In the genomic region with DNA sequence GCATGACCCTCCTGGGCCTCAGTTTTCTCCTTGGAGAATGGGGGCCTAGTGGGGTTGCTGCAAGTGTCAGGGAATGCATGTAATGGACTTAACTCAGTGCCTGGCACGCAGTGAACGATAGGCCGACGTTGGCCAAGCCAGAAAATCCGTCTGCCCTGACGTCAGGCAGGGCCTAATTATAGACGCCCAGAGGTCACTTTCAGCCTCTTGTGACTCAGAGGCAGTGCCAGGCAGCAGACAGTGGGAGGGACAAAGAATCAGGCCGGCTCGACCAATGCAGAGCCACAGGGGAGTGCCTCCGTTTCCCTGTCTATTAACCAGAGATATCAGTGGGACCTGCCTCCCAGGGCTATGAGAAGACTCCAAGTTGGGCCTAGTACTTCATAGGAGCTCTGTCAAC, we compare ENCODE assay signal across 9 cellular contexts.
A peak's percentile ranks its signal among the peaks of the same experiment; 100 is the strongest.
DNase-seq lines count a peak whose midpoint lies in the region; ATAC-seq and TF ChIP-seq lines count a peak whose summit lies in the region.
"Had no signal": no experiment of that assay in that cellular context is flagged by ENCODE, and none has a peak within 500 bp of the region (broad histone marks: within the 10 kb centered on the region; RNA-seq: fewer than 3 reads in every experiment).

No MANE protein-coding gene starts in this region.

- no peak for TF ChIP-seq CTCF in SK-N-SH (IDR thresholded peaks at IDR 0.05)
- TF ChIP-seq CTCF in gastroesophageal sphincter (IDR thresholded peaks at IDR 0.05) = no peak
- TF ChIP-seq CTCF in osteoblast (IDR thresholded peaks at IDR 0.05; ENCODE audit: extremely low read depth, low read depth, low read length) = no peak

- H3K9me3 ChIP-seq in SK-N-SH (no peaks in the 10 kb centered on the region; the same call in 1 of the 2 replicates), gastroesophageal sphincter (no peaks in the 10 kb centered on the region), osteoblast (ENCODE audit: low read depth, low read length) (peaks cover 5% of the 10 kb centered on the region)

- H3F3A ChIP-seq in SK-N-SH (replicated peaks; ENCODE audit: insufficient read depth) = no peaks in the 10 kb centered on the region

- no peaks in the 10 kb centered on the region for H3K9me2 ChIP-seq in SK-N-SH

- peak; percentile 95 for ATAC-seq in gastroesophageal sphincter
- ATAC-seq in GM19467 (IDR thresholded peaks at IDR 0.05; ENCODE audit: unreplicated experiment) = no peak

- no peak overlapping the region for H3K27ac ChIP-seq in SK-N-SH (ENCODE audit: low read depth in 2 of 2, low read length in 1 of 2)
- peak overlapping the region; percentile 63 to 83 (median 73) for H3K27ac ChIP-seq in gastroesophageal sphincter
- peak overlapping the region; percentile 39 for H3K27ac ChIP-seq in osteoblast (ENCODE audit: low read depth, low read length)

- H3K27me3 ChIP-seq in SK-N-SH (ENCODE audit: insufficient read depth) (no peaks in the 10 kb centered on the region), gastroesophageal sphincter (no peaks in the 10 kb centered on the region), osteoblast (ENCODE audit: insufficient read depth, low read length) (peaks cover 7% of the 10 kb centered on the region)

- H4K20me1 ChIP-seq in SK-N-SH (ENCODE audit: insufficient read depth) (no peaks in the 10 kb centered on the region), osteoblast (ENCODE audit: insufficient read depth, low read length) (no peaks in the 10 kb centered on the region)

- H3K9ac ChIP-seq in SK-N-SH = no peak overlapping the region

- H3K79me2 ChIP-seq in SK-N-SH (ENCODE audit: insufficient read depth) (no peaks in the 10 kb centered on the region), osteoblast (ENCODE audit: insufficient read depth, low read length) (no peaks in the 10 kb centered on the region)

- WGBS in SK-N-SH (ENCODE audit: low lambda C conversion rate) = 21% methylated on average over 8 of the region's 10 CpGs
- WGBS in gastroesophageal sphincter (ENCODE audit: low coverage in 1 of 2), 2 donors = 67% methylated on average over 1 of the region's 10 CpGs; no CpG with 5 or more reads in 1 of the 2 donors

- no peak for TF ChIP-seq EP300 in SK-N-SH (IDR thresholded peaks at IDR 0.05; ENCODE audit: borderline replicate concordance in 1 of 2, low read depth in 1 of 2, low read length in 1 of 2)
- TF ChIP-seq EP300 in gastroesophageal sphincter (IDR thresholded peaks at IDR 0.05) = peak; percentile 86

- no peaks in the 10 kb centered on the region for H3K27me3 Mint-ChIP-seq in activated naive CD4-positive, alpha-beta T cell treated with anti-CD3 and anti-CD28 coated beads, Interleukin-2, amount 10 ng/mL, durations not matched to agents 7 days and 5 days

- H2AFZ ChIP-seq in SK-N-SH (ENCODE audit: low read depth) (no peak overlapping the region), osteoblast (ENCODE audit: low read length) (peak overlapping the region; percentile 77)

- no peak overlapping the region for H3K4me3 ChIP-seq in SK-N-SH (ENCODE audit: low read depth in 2 of 2, low read length in 1 of 2)
- H3K4me3 ChIP-seq in gastroesophageal sphincter = no peak overlapping the region
- H3K4me3 ChIP-seq in osteoblast (ENCODE audit: insufficient read depth, low read length) = no peak overlapping the region

- no peaks in the 10 kb centered on the region for H3K36me3 ChIP-seq in SK-N-SH (replicated peaks in 1 of 2; ENCODE audit: control insufficient read depth in 1 of 2, insufficient read depth in 2 of 2, low read length in 1 of 2)
- H3K36me3 ChIP-seq in gastroesophageal sphincter = no peaks in the 10 kb centered on the region
- no peaks in the 10 kb centered on the region for H3K36me3 ChIP-seq in osteoblast (ENCODE audit: insufficient read depth, low read length)

- no peaks in the 10 kb centered on the region for H3K9me3 Mint-ChIP-seq in activated naive CD4-positive, alpha-beta T cell treated with anti-CD3 and anti-CD28 coated beads, Interleukin-2, amount 10 ng/mL, durations not matched to agents 7 days and 5 days

- H3K36me3 Mint-ChIP-seq in activated naive CD4-positive, alpha-beta T cell treated with anti-CD3 and anti-CD28 coated beads, Interleukin-2, amount 10 ng/mL, durations not matched to agents 7 days and 5 days = no peaks in the 10 kb centered on the region

- POLR2A ChIA-PET in SK-N-SH (lab: Yijun Ruan, JAX) = no interaction called here

- no peaks in the 10 kb centered on the region for H3K4me1 Mint-ChIP-seq in activated naive CD4-positive, alpha-beta T cell treated with anti-CD3 and anti-CD28 coated beads, Interleukin-2, amount 10 ng/mL, durations not matched to agents 7 days and 5 days

- CTCF ChIA-PET in SK-N-SH (lab: Yijun Ruan, JAX) = no interaction called here
- CTCF ChIA-PET in activated naive CD4-positive, alpha-beta T cell treated with anti-CD3 and anti-CD28 coated beads, Interleukin-2, amount 10 ng/mL, durations not matched to agents 7 days and 5 days (lab: Charles Lee) = no interaction called here

- no peak overlapping the region for H3K4me3 Mint-ChIP-seq in activated naive CD4-positive, alpha-beta T cell treated with anti-CD3 and anti-CD28 coated beads, Interleukin-2, amount 10 ng/mL, durations not matched to agents 7 days and 5 days

- TF ChIP-seq RAD21 in SK-N-SH (IDR thresholded peaks at IDR 0.05; ENCODE audit: low read length) = no peak

- peaks cover 0 to 4% of the 10 kb centered on the region in 2 experiments; a peak in 1 of 4 replicates for H3K4me1 ChIP-seq in SK-N-SH (ENCODE audit: control insufficient read depth in 1 of 2, insufficient read depth in 2 of 2, low read depth in 1 of 2, low read length in 1 of 2)
- H3K4me1 ChIP-seq in gastroesophageal sphincter = peaks cover 0 to 29% (median 4%) of the 10 kb centered on the region in 3 donors
- peaks cover 7% of the 10 kb centered on the region for H3K4me1 ChIP-seq in osteoblast (ENCODE audit: insufficient read depth, low read length)

- no peak overlapping the region for H3K27ac Mint-ChIP-seq in activated naive CD4-positive, alpha-beta T cell treated with anti-CD3 and anti-CD28 coated beads, Interleukin-2, amount 10 ng/mL, durations not matched to agents 7 days and 5 days

- DNase-seq in AG08396 (ENCODE audit: low spot score) (peak; percentile 87), SK-N-SH (no peak), osteoblast (ENCODE audit: insufficient read length, low spot score, missing footprints) (peak; percentile 94), NCI-H1694 (lab: John Stamatoyannopoulos, UW) (no peak), NCI-H510A treated with DMSO at 0.1 percent for 48 hours (lab: John Stamatoyannopoulos, UW) (no peak)
- DNase-seq in activated naive CD4-positive, alpha-beta T cell treated with anti-CD3 and anti-CD28 coated beads, Interleukin-2, amount 10 ng/mL, durations not matched to agents 7 days and 5 days = no peak
- DNase-seq: activated CD8-positive, alpha-beta memory T cell treated with anti-CD3 and anti-CD28 coated beads, Interleukin-2, amount 50 U/mL, for 48 hours had no signal

- no peak for TF ChIP-seq POLR2A in gastroesophageal sphincter (IDR thresholded peaks at IDR 0.05)

- H3K4me2 ChIP-seq in SK-N-SH = no peak overlapping the region
- peak overlapping the region; percentile 23 for H3K4me2 ChIP-seq in osteoblast (ENCODE audit: insufficient read depth, low read length)

TF ChIP-seq in SK-N-SH, 30 proteins besides CTCF, POLR2A, EP300 and RAD21:
- TF ChIP-seq TCF12 (IDR thresholded peaks at IDR 0.05) (no peak), MEF2A (IDR thresholded peaks at IDR 0.05; ENCODE audit: borderline replicate concordance, low read depth) (peak; percentile 40; the same call in 1 of the 2 replicates)

Comparison
In these comparisons a context has a peak if more than half of its experiments do, and no peak if none do; other contexts are left out.
1. DNase-seq: peak in AG08396 (single experiment) and osteoblast (single experiment); none in SK-N-SH (single experiment), NCI-H1694 (single experiment), NCI-H510A treated with DMSO at 0.1 percent for 48 hours (single experiment) and activated naive CD4-positive, alpha-beta T cell treated with anti-CD3 and anti-CD28 coated beads, Interleukin-2, amount 10 ng/mL, durations not matched to agents 7 days and 5 days (single experiment).
2. H3K27ac ChIP-seq: peak in gastroesophageal sphincter (4 of 4) and osteoblast (single experiment); none in SK-N-SH (0 of 2).